ENCODE assay signal across 20 cellular contexts in genomic region chr11:63547076-63547475, GRCh38. TPM values are rescaled to one million over a fixed set of nuclear protein-coding genes. Genes with fewer than 3 reads are reported as not detected.
DNase-seq lines count a peak whose midpoint lies in the region; ATAC-seq and TF ChIP-seq lines count a peak whose summit lies in the region.
"Had no signal": no experiment of that assay in that cellular context is flagged by ENCODE, and none has a peak within 500 bp of the region (broad histone marks: within the 10 kb centered on the region; RNA-seq: fewer than 3 reads in every experiment).

No MANE protein-coding gene starts in this region.

- dilution Hi-C loops in mammary epithelial cell (cut with HindIII; ENCODE audit: low sequenced_read_pairs): no loop called here

- CTCF ChIA-PET in activated naive CD4-positive, alpha-beta T cell treated with anti-CD3 and anti-CD28 coated beads, Interleukin-2, amount 10 ng/mL, durations not matched to agents 7 days and 5 days (lab: Charles Lee): no interaction called here
- CTCF ChIA-PET in naive thymus-derived CD4-positive, alpha-beta T cell (lab: Charles Lee): interaction anchor here (1.6 kb wide), 1 partner anchor 192 kb away, joined by 4 read pairs; no protein-coding TSS in a partner anchor
- CTCF ChIA-PET in mammary epithelial cell (lab: Charles Lee; ENCODE audit: low non-redundant PET): no interaction called here

- H3K4me3 ChIP-seq in naive thymus-derived CD4-positive, alpha-beta T cell (ENCODE audit: low read length): no peak overlapping the region
- H3K4me3 ChIP-seq in mammary epithelial cell (replicated peaks in 1 of 3; ENCODE audit: insufficient read depth in 1 of 3, low read depth in 2 of 3, low read length in 3 of 3) (no peak overlapping the region), H7 (ENCODE audit: insufficient read depth, low read depth, low read length) (no peak overlapping the region)
- H3K4me3 ChIP-seq: BLaER1 treated with 17β-estradiol and CSF1 and Interleukin-3, amounts not matched to agents 10 nM and 100 nM; MG63 had no signal

- no peak overlapping the region for H3K9ac ChIP-seq in mammary epithelial cell (ENCODE audit: insufficient read depth, low read length)
- H3K9ac ChIP-seq: BLaER1 treated with 17β-estradiol and CSF1 and Interleukin-3, amounts not matched to agents 10 nM and 100 nM had no signal

- peaks cover 16 to 49% (median 20%) of the 10 kb centered on the region in 3 experiments for H3K36me3 ChIP-seq in naive thymus-derived CD4-positive, alpha-beta T cell (ENCODE audit: control insufficient read depth in 2 of 3, insufficient read depth in 3 of 3, low read length in 3 of 3)
- H3K36me3 ChIP-seq in mammary epithelial cell (ENCODE audit: insufficient read depth, low read length) (no peaks in the 10 kb centered on the region), H7 (replicated peaks; ENCODE audit: control insufficient read depth, insufficient read depth, low read length) (no peaks in the 10 kb centered on the region)
- H3K36me3 ChIP-seq: BLaER1 treated with 17β-estradiol and CSF1 and Interleukin-3, amounts not matched to agents 10 nM and 100 nM; MG63 had no signal

- intact Hi-C loops in naive thymus-derived CD4-positive, alpha-beta T cell (cut with micrococcal nuclease): no loop called here
- intact Hi-C loops in mammary epithelial cell (cut with micrococcal nuclease): no loop called here

- no TSS peak for BruUV-seq in mammary epithelial cell (replicated peaks; lab: Mats Ljungman, UMichigan)

- no peak for ATAC-seq in activated naive CD4-positive, alpha-beta T cell treated with anti-CD3 and anti-CD28 coated beads, Interleukin-2, amount 50 U/mL, for 72 hours
- no peak for ATAC-seq in T-helper 17 cell
- no peak for ATAC-seq in naive thymus-derived CD4-positive, alpha-beta T cell
- no peak for ATAC-seq in stimulated activated effector memory CD8-positive, alpha-beta T cell treated with anti-CD3 and anti-CD28 coated beads, Interleukin-12 subunit alpha, Interleukin-12 subunit beta, amount 100 ng/mL, for 72 hours
- ATAC-seq: Panc1, Right ventricle myocardium inferior had no signal

- in situ Hi-C loops in mammary epithelial cell (cut with MboI; ENCODE audit: low sequenced_read_pairs in 2 of 2): no loop called here

- H3K27me3 Mint-ChIP-seq in activated naive CD4-positive, alpha-beta T cell treated with anti-CD3 and anti-CD28 coated beads, Interleukin-2, amount 10 ng/mL, durations not matched to agents 7 days and 5 days: no peaks in the 10 kb centered on the region
- H3K27me3 Mint-ChIP-seq in T-helper 17 cell: no peaks in the 10 kb centered on the region
- H3K27me3 Mint-ChIP-seq in naive thymus-derived CD4-positive, alpha-beta T cell: no peaks in the 10 kb centered on the region

- TF ChIP-seq CTCF in mammary epithelial cell (conservative IDR thresholded peaks at IDR 0.05 in 1 of 2, IDR thresholded peaks at IDR 0.05 in 1 of 2; ENCODE audit: extremely low read depth in 1 of 2, insufficient read depth in 1 of 2, low read depth in 1 of 2, low read length in 2 of 2): no peak

- H3K27me3 ChIP-seq in naive thymus-derived CD4-positive, alpha-beta T cell (ENCODE audit: control insufficient read depth in 2 of 2, insufficient read depth in 2 of 2, low read length in 2 of 2): no peaks in the 10 kb centered on the region
- H3K27me3 ChIP-seq in mammary epithelial cell (ENCODE audit: insufficient read depth, low read length) (no peaks in the 10 kb centered on the region), H7 (ENCODE audit: control insufficient read depth, insufficient read depth, low read length) (no peaks in the 10 kb centered on the region)
- H3K27me3 ChIP-seq: BLaER1 treated with 17β-estradiol and CSF1 and Interleukin-3, amounts not matched to agents 10 nM and 100 nM; MG63 had no signal

- H3K4me2 ChIP-seq in mammary epithelial cell (ENCODE audit: insufficient read depth, low read depth, low read length): no peak overlapping the region
- H3K4me2 ChIP-seq: BLaER1 treated with 17β-estradiol and CSF1 and Interleukin-3, amounts not matched to agents 10 nM and 100 nM had no signal

- no peak overlapping the region for H3K27ac ChIP-seq in naive thymus-derived CD4-positive, alpha-beta T cell (ENCODE audit: low read depth, low read length)
- H3K27ac ChIP-seq in mammary epithelial cell (ENCODE audit: insufficient read depth, low read depth, low read length): no peak overlapping the region
- H3K27ac ChIP-seq: BLaER1 treated with 17β-estradiol and CSF1 and Interleukin-3, amounts not matched to agents 10 nM and 100 nM had no signal

- H3K36me3 Mint-ChIP-seq in activated naive CD4-positive, alpha-beta T cell treated with anti-CD3 and anti-CD28 coated beads, Interleukin-2, amount 50 U/mL, for 72 hours: peaks cover 9% of the 10 kb centered on the region in 2 donors
- H3K36me3 Mint-ChIP-seq in activated naive CD4-positive, alpha-beta T cell treated with anti-CD3 and anti-CD28 coated beads, Interleukin-2, amount 10 ng/mL, durations not matched to agents 7 days and 5 days: peaks cover 47% of the 10 kb centered on the region
- peaks cover 11% of the 10 kb centered on the region for H3K36me3 Mint-ChIP-seq in T-helper 17 cell (ENCODE audit: low read depth)
- H3K36me3 Mint-ChIP-seq in naive thymus-derived CD4-positive, alpha-beta T cell: peaks cover 4 to 42% (median 24%) of the 10 kb centered on the region in 5 donors
- H3K36me3 Mint-ChIP-seq in stimulated activated effector memory CD8-positive, alpha-beta T cell treated with anti-CD3 and anti-CD28 coated beads, Interleukin-12 subunit alpha, Interleukin-12 subunit beta, amount 100 ng/mL, for 72 hours: peaks cover 19% of the 10 kb centered on the region

- H3K79me2 ChIP-seq in mammary epithelial cell (ENCODE audit: insufficient read depth, low read length): no peaks in the 10 kb centered on the region

- POLR2A ChIA-PET in naive thymus-derived CD4-positive, alpha-beta T cell (lab: Charles Lee): interaction anchor here (1.5 to 3.3 kb wide), 3 partner anchors 10 to 17 kb away, joined by 4 to 25 read pairs (median 6); partner anchors contain the start of gene PLAAT4

- DNase-seq in activated naive CD4-positive, alpha-beta T cell treated with anti-CD3 and anti-CD28 coated beads, Interleukin-2, amount 50 U/mL, for 72 hours (ENCODE audit: low spot score in 2 of 2): no peak
- DNase-seq in activated naive CD4-positive, alpha-beta T cell treated with anti-CD3 and anti-CD28 coated beads, Interleukin-2, amount 10 ng/mL, durations not matched to agents 7 days and 5 days: no peak
- DNase-seq in T-helper 17 cell: no peak
- no peak for DNase-seq in naive thymus-derived CD4-positive, alpha-beta T cell
- no peak for DNase-seq in stimulated activated effector memory CD8-positive, alpha-beta T cell treated with anti-CD3 and anti-CD28 coated beads, Interleukin-12 subunit alpha, Interleukin-12 subunit beta, amount 100 ng/mL, for 72 hours (ENCODE audit: low spot score in 2 of 2)
- no peak for DNase-seq in anterior cingulate cortex (lab: John Stamatoyannopoulos, UW)
- no peak for DNase-seq in mammary epithelial cell
- DNase-seq in H7: no peak
- DNase-seq: Caco-2, DMS53, GOT3, HFFc6, MG63, NCI-H1092, NCI-H146, NCI-H2081 treated with DMSO at 0.1 percent for 48 hours had no signal

- H3K9me3 ChIP-seq in T-helper 17 cell (ENCODE audit: control insufficient read depth, low read length, poor library complexity, severe bottlenecking) (no peaks in the 10 kb centered on the region), mammary epithelial cell (replicated peaks; ENCODE audit: insufficient read depth, low read length) (no peaks in the 10 kb centered on the region)
- H3K9me3 ChIP-seq in naive thymus-derived CD4-positive, alpha-beta T cell (ENCODE audit: control insufficient read depth in 2 of 3, low read length in 3 of 3): no peaks in the 10 kb centered on the region
- H3K9me3 ChIP-seq: BLaER1 treated with 17β-estradiol and CSF1 and Interleukin-3, amounts not matched to agents 10 nM and 100 nM; Caco-2; MG63 had no signal

- 100% methylated on average over 1 of the region's 1 CpG for WGBS in mammary epithelial cell (ENCODE audit: low coverage, missing lambda C conversion rate)

- H3K4me3 Mint-ChIP-seq in activated naive CD4-positive, alpha-beta T cell treated with anti-CD3 and anti-CD28 coated beads, Interleukin-2, amount 10 ng/mL, durations not matched to agents 7 days and 5 days: no peak overlapping the region
- no peak overlapping the region for H3K4me3 Mint-ChIP-seq in T-helper 17 cell
- peak overlapping the region in 1 of 10 donors; percentile 42 for H3K4me3 Mint-ChIP-seq in naive thymus-derived CD4-positive, alpha-beta T cell
- H3K4me3 Mint-ChIP-seq in stimulated activated effector memory CD8-positive, alpha-beta T cell treated with anti-CD3 and anti-CD28 coated beads, Interleukin-12 subunit alpha, Interleukin-12 subunit beta, amount 100 ng/mL, for 72 hours: no peak overlapping the region
- H3K4me3 Mint-ChIP-seq: HFFc6 had no signal

- no peaks in the 10 kb centered on the region for H4K20me1 ChIP-seq in mammary epithelial cell (ENCODE audit: insufficient read depth, low read length)
- H4K20me1 ChIP-seq: BLaER1 treated with 17β-estradiol and CSF1 and Interleukin-3, amounts not matched to agents 10 nM and 100 nM had no signal

- H3K4me1 ChIP-seq in naive thymus-derived CD4-positive, alpha-beta T cell (ENCODE audit: control insufficient read depth in 2 of 2, insufficient read depth in 2 of 2, low read length in 2 of 2): peaks cover 8 to 9% of the 10 kb centered on the region in 2 donors
- peaks cover 3% of the 10 kb centered on the region for H3K4me1 ChIP-seq in mammary epithelial cell (ENCODE audit: insufficient read depth, low read length)
- H3K4me1 ChIP-seq: Caco-2 had no signal

- H3K4me1 Mint-ChIP-seq in activated naive CD4-positive, alpha-beta T cell treated with anti-CD3 and anti-CD28 coated beads, Interleukin-2, amount 10 ng/mL, durations not matched to agents 7 days and 5 days: peaks cover 21% of the 10 kb centered on the region
- H3K4me1 Mint-ChIP-seq in T-helper 17 cell: peaks cover 22% of the 10 kb centered on the region
- H3K4me1 Mint-ChIP-seq in naive thymus-derived CD4-positive, alpha-beta T cell: peaks cover 15 to 59% (median 48%) of the 10 kb centered on the region in 7 donors
- H3K4me1 Mint-ChIP-seq in stimulated activated effector memory CD8-positive, alpha-beta T cell treated with anti-CD3 and anti-CD28 coated beads, Interleukin-12 subunit alpha, Interleukin-12 subunit beta, amount 100 ng/mL, for 72 hours: peaks cover 47% of the 10 kb centered on the region

- H3K9me3 Mint-ChIP-seq in activated naive CD4-positive, alpha-beta T cell treated with anti-CD3 and anti-CD28 coated beads, Interleukin-2, amount 50 U/mL, for 72 hours: no peaks in the 10 kb centered on the region
- peaks cover 3% of the 10 kb centered on the region for H3K9me3 Mint-ChIP-seq in activated naive CD4-positive, alpha-beta T cell treated with anti-CD3 and anti-CD28 coated beads, Interleukin-2, amount 10 ng/mL, durations not matched to agents 7 days and 5 days
- H3K9me3 Mint-ChIP-seq in naive thymus-derived CD4-positive, alpha-beta T cell: no peaks in the 10 kb centered on the region
- no peaks in the 10 kb centered on the region for H3K9me3 Mint-ChIP-seq in stimulated activated effector memory CD8-positive, alpha-beta T cell treated with anti-CD3 and anti-CD28 coated beads, Interleukin-12 subunit alpha, Interleukin-12 subunit beta, amount 100 ng/mL, for 72 hours
- H3K9me3 Mint-ChIP-seq: HFFc6 had no signal

- H3K27ac Mint-ChIP-seq in activated naive CD4-positive, alpha-beta T cell treated with anti-CD3 and anti-CD28 coated beads, Interleukin-2, amount 50 U/mL, for 72 hours: peak overlapping the region; percentile 47 to 63
- no peak overlapping the region for H3K27ac Mint-ChIP-seq in activated naive CD4-positive, alpha-beta T cell treated with anti-CD3 and anti-CD28 coated beads, Interleukin-2, amount 10 ng/mL, durations not matched to agents 7 days and 5 days
- H3K27ac Mint-ChIP-seq in T-helper 17 cell: peak overlapping the region; percentile 47
- H3K27ac Mint-ChIP-seq in naive thymus-derived CD4-positive, alpha-beta T cell: peak overlapping the region in 8 of 9 donors; percentile 37 to 78 (median 70)
- peak overlapping the region; percentile 69 for H3K27ac Mint-ChIP-seq in stimulated activated effector memory CD8-positive, alpha-beta T cell treated with anti-CD3 and anti-CD28 coated beads, Interleukin-12 subunit alpha, Interleukin-12 subunit beta, amount 100 ng/mL, for 72 hours
- H3K27ac Mint-ChIP-seq: HFFc6 had no signal

- H2AFZ ChIP-seq in mammary epithelial cell (ENCODE audit: low read depth, low read length): no peak overlapping the region

RNA-seq across cellular contexts. Expression of gene PLAAT4, which starts 10.5 kb away (rescaled TPM):
- total RNA-seq in activated naive CD4-positive, alpha-beta T cell treated with anti-CD3 and anti-CD28 coated beads, Interleukin-2, amount 50 U/mL, for 72 hours: 10 to 100 TPM; 11.6 to 34.1 TPM
- total RNA-seq in T-helper 17 cell (100 to 1,000 TPM in 1 of 2 donors, 10 to 100 TPM in 1; 80.8 to 110 TPM), mammary epithelial cell (1 to 10 TPM in 1 of 2 donors, under 1 TPM in 1; 0.67 to 1.3 TPM)
- 100 to 1,000 TPM in 4 of 5 experiments, 10 to 100 TPM in 1; 96.2 to 170 (median 122) TPM for total RNA-seq in naive thymus-derived CD4-positive, alpha-beta T cell
- polyA plus RNA-seq in naive thymus-derived CD4-positive, alpha-beta T cell: 100 to 1,000 TPM; 430 to 468 TPM
- 3.5 TPM for polyA plus RNA-seq in mammary epithelial cell
- not detected for polyA minus RNA-seq in mammary epithelial cell
- total RNA-seq in H7 (2014; rRNA removed; shearing (Covaris generic)): 1.1 and 4.1 TPM in 2 replicates

RNA-seq across cellular contexts. Expression of gene PLAAT2, which starts 16.1 kb away (rescaled TPM):
- not detected for total RNA-seq in activated naive CD4-positive, alpha-beta T cell treated with anti-CD3 and anti-CD28 coated beads, Interleukin-2, amount 50 U/mL, for 72 hours
- total RNA-seq in T-helper 17 cell (under 1 TPM in 1 of 2 donors, not detected in 1; 0.63 TPM), mammary epithelial cell (under 1 TPM in 1 of 2 donors, not detected in 1; 0.87 TPM)
- total RNA-seq in naive thymus-derived CD4-positive, alpha-beta T cell: under 1 TPM in 1 of 5 experiments, not detected in 4; 0.51 TPM
- not detected for polyA plus RNA-seq in naive thymus-derived CD4-positive, alpha-beta T cell
- 1.6 TPM for polyA plus RNA-seq in mammary epithelial cell
- not detected for polyA minus RNA-seq in mammary epithelial cell
- total RNA-seq in H7 (2014; rRNA removed; shearing (Covaris generic)): not detected in 2 replicates
- total RNA-seq: HFFc6 had no signal

RNA-seq across cellular contexts. Expression of gene LGALS12, which starts 41.2 kb away (rescaled TPM):
- total RNA-seq in activated naive CD4-positive, alpha-beta T cell treated with anti-CD3 and anti-CD28 coated beads, Interleukin-2, amount 50 U/mL, for 72 hours: not detected
- total RNA-seq in T-helper 17 cell (1 to 10 TPM in 1 of 2 donors, under 1 TPM in 1; 0.72 to 9.7 TPM), mammary epithelial cell (not detected)
- total RNA-seq in naive thymus-derived CD4-positive, alpha-beta T cell: 1 to 10 TPM in 1 of 5 experiments, not detected in 4; 1.3 TPM
- not detected for polyA plus RNA-seq in naive thymus-derived CD4-positive, alpha-beta T cell
- not detected for polyA plus RNA-seq in mammary epithelial cell
- not detected for polyA minus RNA-seq in mammary epithelial cell
- 6.8 and 16.6 TPM in 2 replicates for total RNA-seq in H7 (2014; rRNA removed; shearing (Covaris generic))
- total RNA-seq: Caco-2, HFFc6, HT-29 had no signal

RNA-seq across cellular contexts. Expression of gene PLAAT5, which starts 56.1 kb away (rescaled TPM):
- total RNA-seq in activated naive CD4-positive, alpha-beta T cell treated with anti-CD3 and anti-CD28 coated beads, Interleukin-2, amount 50 U/mL, for 72 hours: not detected
- under 1 TPM in 1 of 2 donors, not detected in 1; 0.60 TPM for total RNA-seq in T-helper 17 cell
- total RNA-seq in naive thymus-derived CD4-positive, alpha-beta T cell: 1 to 10 TPM in 1 of 5 experiments, not detected in 4; 1.1 TPM
- polyA plus RNA-seq in naive thymus-derived CD4-positive, alpha-beta T cell: not detected
- under 1 TPM in 1 of 2 donors, not detected in 1; under 0.01 TPM for total RNA-seq in mammary epithelial cell
- not detected for polyA plus RNA-seq in mammary epithelial cell
- not detected for polyA minus RNA-seq in mammary epithelial cell
- total RNA-seq in H7 (2014; rRNA removed; shearing (Covaris generic)): 29.6 and 30.0 TPM in 2 replicates
- total RNA-seq: HFFc6 had no signal
